In the genomic region with DNA sequence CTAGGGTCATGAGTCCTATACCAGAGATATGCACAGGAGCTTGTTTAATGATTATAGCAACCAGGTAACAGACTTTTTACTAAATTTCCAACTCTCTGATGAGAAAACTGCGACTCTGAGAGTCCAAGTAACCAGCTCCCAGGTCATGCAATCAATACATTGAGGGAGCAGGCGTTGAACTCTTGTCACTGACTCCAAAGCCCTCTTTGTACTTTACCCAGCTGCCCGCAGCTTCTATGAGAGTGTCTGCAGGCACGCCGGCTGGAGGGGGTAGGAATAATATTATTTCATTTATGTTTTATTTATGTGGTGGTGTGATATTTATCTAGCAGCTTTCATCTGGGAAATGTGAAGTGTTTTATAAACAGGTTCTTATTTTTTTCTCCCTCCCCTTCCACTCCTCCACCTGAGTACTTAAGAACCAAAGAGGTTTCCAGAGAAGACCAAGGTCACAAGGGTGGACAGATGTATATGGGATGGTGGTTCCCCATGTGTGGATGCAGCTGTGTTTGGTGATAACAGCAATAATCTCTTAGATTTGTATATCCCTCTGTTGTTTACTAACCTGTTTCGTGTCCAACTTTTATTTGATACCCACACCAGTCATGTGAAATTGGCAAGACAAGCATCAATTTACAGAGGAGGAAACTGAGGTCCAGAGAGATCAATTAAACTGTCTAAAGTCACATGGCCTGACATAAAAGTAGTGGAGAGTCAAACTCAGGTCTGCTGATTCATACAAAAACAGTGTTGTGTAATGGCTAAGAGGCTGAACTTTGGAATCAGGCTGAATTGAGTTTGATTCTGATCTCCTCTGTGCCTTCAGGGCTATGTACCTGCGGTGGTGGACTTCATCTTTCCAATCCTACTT, we compare ENCODE assay signal across 1 cellular context.
TF ChIP-seq lines count a peak whose summit lies in the region.

No MANE protein-coding gene starts in this region.

TF ChIP-seq in HepG2, 621 proteins besides CTCF, POLR2A, EP300 and RAD21 (continued from another document and continues in another):
- TF ChIP-seq, protein P1, sequence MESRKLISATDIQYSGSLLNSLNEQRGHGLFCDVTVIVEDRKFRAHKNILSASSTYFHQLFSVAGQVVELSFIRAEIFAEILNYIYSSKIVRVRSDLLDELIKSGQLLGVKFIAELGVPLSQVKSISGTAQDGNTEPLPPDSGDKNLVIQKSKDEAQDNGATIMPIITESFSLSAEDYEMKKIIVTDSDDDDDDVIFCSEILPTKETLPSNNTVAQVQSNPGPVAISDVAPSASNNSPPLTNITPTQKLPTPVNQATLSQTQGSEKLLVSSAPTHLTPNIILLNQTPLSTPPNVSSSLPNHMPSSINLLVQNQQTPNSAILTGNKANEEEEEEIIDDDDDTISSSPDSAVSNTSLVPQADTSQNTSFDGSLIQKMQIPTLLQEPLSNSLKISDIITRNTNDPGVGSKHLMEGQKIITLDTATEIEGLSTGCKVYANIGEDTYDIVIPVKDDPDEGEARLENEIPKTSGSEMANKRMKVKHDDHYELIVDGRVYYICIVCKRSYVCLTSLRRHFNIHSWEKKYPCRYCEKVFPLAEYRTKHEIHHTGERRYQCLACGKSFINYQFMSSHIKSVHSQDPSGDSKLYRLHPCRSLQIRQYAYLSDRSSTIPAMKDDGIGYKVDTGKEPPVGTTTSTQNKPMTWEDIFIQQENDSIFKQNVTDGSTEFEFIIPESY (CRISPR knock-in tag; IDR thresholded peaks at IDR 0.05), result no peak
- TF ChIP-seq, protein P2, sequence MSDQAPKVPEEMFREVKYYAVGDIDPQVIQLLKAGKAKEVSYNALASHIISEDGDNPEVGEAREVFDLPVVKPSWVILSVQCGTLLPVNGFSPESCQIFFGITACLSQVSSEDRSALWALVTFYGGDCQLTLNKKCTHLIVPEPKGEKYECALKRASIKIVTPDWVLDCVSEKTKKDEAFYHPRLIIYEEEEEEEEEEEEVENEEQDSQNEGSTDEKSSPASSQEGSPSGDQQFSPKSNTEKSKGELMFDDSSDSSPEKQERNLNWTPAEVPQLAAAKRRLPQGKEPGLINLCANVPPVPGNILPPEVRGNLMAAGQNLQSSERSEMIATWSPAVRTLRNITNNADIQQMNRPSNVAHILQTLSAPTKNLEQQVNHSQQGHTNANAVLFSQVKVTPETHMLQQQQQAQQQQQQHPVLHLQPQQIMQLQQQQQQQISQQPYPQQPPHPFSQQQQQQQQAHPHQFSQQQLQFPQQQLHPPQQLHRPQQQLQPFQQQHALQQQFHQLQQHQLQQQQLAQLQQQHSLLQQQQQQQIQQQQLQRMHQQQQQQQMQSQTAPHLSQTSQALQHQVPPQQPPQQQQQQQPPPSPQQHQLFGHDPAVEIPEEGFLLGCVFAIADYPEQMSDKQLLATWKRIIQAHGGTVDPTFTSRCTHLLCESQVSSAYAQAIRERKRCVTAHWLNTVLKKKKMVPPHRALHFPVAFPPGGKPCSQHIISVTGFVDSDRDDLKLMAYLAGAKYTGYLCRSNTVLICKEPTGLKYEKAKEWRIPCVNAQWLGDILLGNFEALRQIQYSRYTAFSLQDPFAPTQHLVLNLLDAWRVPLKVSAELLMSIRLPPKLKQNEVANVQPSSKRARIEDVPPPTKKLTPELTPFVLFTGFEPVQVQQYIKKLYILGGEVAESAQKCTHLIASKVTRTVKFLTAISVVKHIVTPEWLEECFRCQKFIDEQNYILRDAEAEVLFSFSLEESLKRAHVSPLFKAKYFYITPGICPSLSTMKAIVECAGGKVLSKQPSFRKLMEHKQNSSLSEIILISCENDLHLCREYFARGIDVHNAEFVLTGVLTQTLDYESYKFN (CRISPR knock-in tag; conservative IDR thresholded peaks at IDR 0.05), result peak; percentile 63
- TF ChIP-seq BRF2 (CRISPR knock-in tag; IDR thresholded peaks at IDR 0.05), result no peak
- TF ChIP-seq ATF7-NPFF (CRISPR knock-in tag; IDR thresholded peaks at IDR 0.05; ENCODE audit: low read depth), result no peak
- TF ChIP-seq ZNF747 (CRISPR knock-in tag; IDR thresholded peaks at IDR 0.05; ENCODE audit: borderline replicate concordance), result no peak
- peak in 1 of 2 experiments; percentile 17; a peak in 1 of 4 replicates for TF ChIP-seq ATF4 (CRISPR knock-in tag; IDR thresholded peaks at IDR 0.05)
- TF ChIP-seq CBX1 (IDR thresholded peaks at IDR 0.05; ENCODE audit: low read depth), result no peak
- no peak for TF ChIP-seq MXD1 (CRISPR knock-in tag; IDR thresholded peaks at IDR 0.05)
- TF ChIP-seq ZMYM2 (CRISPR knock-in tag; IDR thresholded peaks at IDR 0.05), result no peak
- 0 out of 2 replicates have a peak, but pooled peaks have one; percentile 32 for TF ChIP-seq PRDM10 (CRISPR knock-in tag; IDR thresholded peaks at IDR 0.05; ENCODE audit: low read depth)
- no peak for TF ChIP-seq ZNF816 (CRISPR knock-in tag; IDR thresholded peaks at IDR 0.05; ENCODE audit: borderline replicate concordance)
- TF ChIP-seq KDM2A (CRISPR knock-in tag; IDR thresholded peaks at IDR 0.05; ENCODE audit: borderline replicate concordance, low read depth), result no peak
- peak; percentile 49; the same call in 1 of the 2 replicates for TF ChIP-seq LCORL (IDR thresholded peaks at IDR 0.05)
- TF ChIP-seq LCORL (CRISPR knock-in tag; IDR thresholded peaks at IDR 0.05), result peak; percentile 35; the same call in 1 of the 2 replicates
- TF ChIP-seq, protein P3, sequence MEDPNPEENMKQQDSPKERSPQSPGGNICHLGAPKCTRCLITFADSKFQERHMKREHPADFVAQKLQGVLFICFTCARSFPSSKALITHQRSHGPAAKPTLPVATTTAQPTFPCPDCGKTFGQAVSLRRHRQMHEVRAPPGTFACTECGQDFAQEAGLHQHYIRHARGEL (CRISPR knock-in tag; IDR thresholded peaks at IDR 0.05), result no peak
- peak; percentile 52 for TF ChIP-seq THAP11 (CRISPR knock-in tag; IDR thresholded peaks at IDR 0.05)
- peak; percentile 88 to 91 for TF ChIP-seq MAFK (conservative IDR thresholded peaks at IDR 0.05 in 1 of 2, IDR thresholded peaks at IDR 0.05 in 1 of 2; ENCODE audit: low read length in 2 of 2)
- peak; percentile 73; the same call in 1 of the 2 replicates for TF ChIP-seq ZNF644 (CRISPR knock-in tag; IDR thresholded peaks at IDR 0.05; ENCODE audit: low read depth)
- peak; percentile 76 for TF ChIP-seq HNF4G (IDR thresholded peaks at IDR 0.05; ENCODE audit: borderline replicate concordance, low read depth, low read length)
- TF ChIP-seq HNF4G (CRISPR knock-in tag; IDR thresholded peaks at IDR 0.05; ENCODE audit: borderline replicate concordance, low read depth), result peak; percentile 82; the same call in 1 of the 2 replicates
- TF ChIP-seq SIN3A (IDR thresholded peaks at IDR 0.05; ENCODE audit: borderline replicate concordance, low read depth, low read length), result no peak
- no peak for TF ChIP-seq RXRA (CRISPR knock-in tag; IDR thresholded peaks at IDR 0.05)
- TF ChIP-seq ZFP36L2 (CRISPR knock-in tag; IDR thresholded peaks at IDR 0.05), result no peak
- TF ChIP-seq, protein P4, sequence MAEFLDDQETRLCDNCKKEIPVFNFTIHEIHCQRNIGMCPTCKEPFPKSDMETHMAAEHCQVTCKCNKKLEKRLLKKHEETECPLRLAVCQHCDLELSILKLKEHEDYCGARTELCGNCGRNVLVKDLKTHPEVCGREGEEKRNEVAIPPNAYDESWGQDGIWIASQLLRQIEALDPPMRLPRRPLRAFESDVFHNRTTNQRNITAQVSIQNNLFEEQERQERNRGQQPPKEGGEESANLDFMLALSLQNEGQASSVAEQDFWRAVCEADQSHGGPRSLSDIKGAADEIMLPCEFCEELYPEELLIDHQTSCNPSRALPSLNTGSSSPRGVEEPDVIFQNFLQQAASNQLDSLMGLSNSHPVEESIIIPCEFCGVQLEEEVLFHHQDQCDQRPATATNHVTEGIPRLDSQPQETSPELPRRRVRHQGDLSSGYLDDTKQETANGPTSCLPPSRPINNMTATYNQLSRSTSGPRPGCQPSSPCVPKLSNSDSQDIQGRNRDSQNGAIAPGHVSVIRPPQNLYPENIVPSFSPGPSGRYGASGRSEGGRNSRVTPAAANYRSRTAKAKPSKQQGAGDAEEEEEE (CRISPR knock-in tag; IDR thresholded peaks at IDR 0.05; ENCODE audit: borderline replicate concordance), result no peak
- peak; percentile 83 for TF ChIP-seq ONECUT2 (CRISPR knock-in tag; IDR thresholded peaks at IDR 0.05)
- no peak; the same call in 1 of the 2 replicates for TF ChIP-seq MAX (IDR thresholded peaks at IDR 0.05)
- no peak for TF ChIP-seq ZNF256 (CRISPR knock-in tag; conservative IDR thresholded peaks at IDR 0.05)
- TF ChIP-seq MIER2 (CRISPR knock-in tag; IDR thresholded peaks at IDR 0.05), result no peak
- TF ChIP-seq NR2F6 (IDR thresholded peaks at IDR 0.05), result no peak
- no peak for TF ChIP-seq NR2F6 (CRISPR knock-in tag; IDR thresholded peaks at IDR 0.05)
- TF ChIP-seq MAF1 (CRISPR knock-in tag; IDR thresholded peaks at IDR 0.05; ENCODE audit: borderline replicate concordance), result no peak
- TF ChIP-seq NFE2L2 (IDR thresholded peaks at IDR 0.05; ENCODE audit: low read length), result peak; percentile 50; the same call in 1 of the 2 replicates
- no peak for TF ChIP-seq CBFB (CRISPR knock-in tag; IDR thresholded peaks at IDR 0.05)
- peak; percentile 5; the same call in 1 of the 2 replicates for TF ChIP-seq UBTF (CRISPR knock-in tag; IDR thresholded peaks at IDR 0.05)
- TF ChIP-seq RBFOX2 (IDR thresholded peaks at IDR 0.05; ENCODE audit: low read depth, low read length), result peak; percentile 38; the same call in 1 of the 2 replicates
- peak; percentile 80 for TF ChIP-seq ARNTL (CRISPR knock-in tag; IDR thresholded peaks at IDR 0.05)
- TF ChIP-seq TAF1 (CRISPR knock-in tag; IDR thresholded peaks at IDR 0.05), result no peak
- TF ChIP-seq, protein P5, sequence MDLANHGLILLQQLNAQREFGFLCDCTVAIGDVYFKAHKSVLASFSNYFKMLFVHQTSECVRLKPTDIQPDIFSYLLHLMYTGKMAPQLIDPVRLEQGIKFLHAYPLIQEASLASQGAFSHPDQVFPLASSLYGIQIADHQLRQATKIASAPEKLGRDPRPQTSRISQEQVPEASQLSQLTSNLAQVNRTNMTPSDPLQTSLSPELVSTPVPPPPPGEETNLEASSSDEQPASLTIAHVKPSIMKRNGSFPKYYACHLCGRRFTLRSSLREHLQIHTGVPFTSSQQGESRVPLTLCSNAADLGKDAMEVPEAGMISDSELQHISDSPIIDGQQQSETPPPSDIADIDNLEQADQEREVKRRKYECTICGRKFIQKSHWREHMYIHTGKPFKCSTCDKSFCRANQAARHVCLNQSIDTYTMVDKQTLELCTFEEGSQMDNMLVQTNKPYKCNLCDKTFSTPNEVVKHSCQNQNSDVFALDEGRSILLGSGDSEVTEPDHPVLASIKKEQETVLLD (CRISPR knock-in tag; IDR thresholded peaks at IDR 0.05; ENCODE audit: low read depth), result no peak
- no peak for TF ChIP-seq ZNF781 (CRISPR knock-in tag; IDR thresholded peaks at IDR 0.05; ENCODE audit: borderline replicate concordance, not compliant biosample characterization)
